ENCODE assay signal across 1 cellular context in genomic region chr5:32233696-32234447, GRCh38.
TF ChIP-seq lines count a peak whose summit lies in the region.

No MANE protein-coding gene starts in this region.

TF ChIP-seq in SK-N-SH, 30 proteins besides CTCF, POLR2A, EP300 and RAD21 (continued from another document):
- no peak for TF ChIP-seq USF2 (IDR thresholded peaks at IDR 0.05; ENCODE audit: borderline replicate concordance, low read depth, low read length)
- TF ChIP-seq FOXM1 (IDR thresholded peaks at IDR 0.05; ENCODE audit: low read depth): no peak
- no peak for TF ChIP-seq JUND (IDR thresholded peaks at IDR 0.05)
- TF ChIP-seq TEAD4 (IDR thresholded peaks at IDR 0.05; ENCODE audit: borderline replicate concordance, insufficient read depth): no peak
